Comparison of ENCODE assay signal across 8 cellular contexts in the genomic region with DNA sequence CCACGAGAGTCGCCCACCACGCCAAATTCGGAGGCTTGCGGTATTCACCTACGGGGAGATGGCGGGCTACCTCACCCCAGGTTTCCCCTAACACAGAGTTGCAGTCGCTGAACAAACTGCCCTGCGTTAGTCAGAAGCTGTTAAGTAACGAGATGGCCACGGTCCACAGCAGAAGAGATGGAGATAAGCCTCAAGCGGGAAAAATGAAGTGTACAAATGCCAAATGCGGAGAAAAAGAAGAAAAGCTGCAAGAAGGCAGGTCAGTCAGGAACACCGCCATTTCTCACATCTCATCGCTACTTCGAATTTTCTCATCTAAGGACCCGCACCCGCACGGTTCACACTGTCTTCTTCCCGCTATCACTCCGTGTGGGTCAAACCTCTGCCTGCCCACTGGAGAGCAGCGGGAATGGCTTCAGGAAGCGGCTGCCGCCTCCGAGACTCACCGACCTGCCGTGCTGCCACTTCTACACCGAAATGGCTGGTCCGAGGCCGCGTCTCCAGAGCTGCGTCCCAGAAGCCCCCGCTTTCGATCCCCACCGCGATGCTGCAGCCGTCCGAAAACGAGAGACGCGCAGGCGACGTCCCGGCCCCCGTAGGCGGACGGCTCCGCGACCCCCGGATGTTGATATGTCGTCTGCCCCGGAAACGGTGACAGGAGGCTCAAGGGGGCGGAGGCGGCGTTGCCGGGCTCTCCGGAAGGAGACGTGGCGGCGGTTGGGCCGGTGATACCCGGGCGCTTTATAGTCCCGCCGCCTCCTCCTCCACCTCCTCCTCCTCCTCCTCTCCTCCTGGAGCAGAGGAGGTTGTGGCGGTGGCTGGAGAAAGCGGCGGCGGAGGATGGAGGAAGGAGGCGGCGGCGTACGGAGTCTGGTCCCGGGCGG. TPM values are rescaled to one million over a fixed set of nuclear protein-coding genes. Genes with fewer than 3 reads are reported as not detected.
A peak's percentile ranks its signal among the peaks of the same experiment; 100 is the strongest.
DNase-seq lines count a peak whose midpoint lies in the region; ATAC-seq, FAIRE-seq and TF ChIP-seq lines count a peak whose summit lies in the region.

A gene with protein sequence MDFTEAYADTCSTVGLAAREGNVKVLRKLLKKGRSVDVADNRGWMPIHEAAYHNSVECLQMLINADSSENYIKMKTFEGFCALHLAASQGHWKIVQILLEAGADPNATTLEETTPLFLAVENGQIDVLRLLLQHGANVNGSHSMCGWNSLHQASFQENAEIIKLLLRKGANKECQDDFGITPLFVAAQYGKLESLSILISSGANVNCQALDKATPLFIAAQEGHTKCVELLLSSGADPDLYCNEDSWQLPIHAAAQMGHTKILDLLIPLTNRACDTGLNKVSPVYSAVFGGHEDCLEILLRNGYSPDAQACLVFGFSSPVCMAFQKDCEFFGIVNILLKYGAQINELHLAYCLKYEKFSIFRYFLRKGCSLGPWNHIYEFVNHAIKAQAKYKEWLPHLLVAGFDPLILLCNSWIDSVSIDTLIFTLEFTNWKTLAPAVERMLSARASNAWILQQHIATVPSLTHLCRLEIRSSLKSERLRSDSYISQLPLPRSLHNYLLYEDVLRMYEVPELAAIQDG (minus strand): TSS at position 583 of the 884 bp plus-strand sequence. CDS start 21,381 bp downstream, outside the sequence.
A gene with protein sequence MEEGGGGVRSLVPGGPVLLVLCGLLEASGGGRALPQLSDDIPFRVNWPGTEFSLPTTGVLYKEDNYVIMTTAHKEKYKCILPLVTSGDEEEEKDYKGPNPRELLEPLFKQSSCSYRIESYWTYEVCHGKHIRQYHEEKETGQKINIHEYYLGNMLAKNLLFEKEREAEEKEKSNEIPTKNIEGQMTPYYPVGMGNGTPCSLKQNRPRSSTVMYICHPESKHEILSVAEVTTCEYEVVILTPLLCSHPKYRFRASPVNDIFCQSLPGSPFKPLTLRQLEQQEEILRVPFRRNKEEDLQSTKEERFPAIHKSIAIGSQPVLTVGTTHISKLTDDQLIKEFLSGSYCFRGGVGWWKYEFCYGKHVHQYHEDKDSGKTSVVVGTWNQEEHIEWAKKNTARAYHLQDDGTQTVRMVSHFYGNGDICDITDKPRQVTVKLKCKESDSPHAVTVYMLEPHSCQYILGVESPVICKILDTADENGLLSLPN (plus strand): TSS at position 674 of the 884 bp plus-strand sequence. CDS start 167 bp downstream, at position 841.

- H3K9ac ChIP-seq in H1 (replicated peaks in 1 of 4; ENCODE audit: extremely low read depth in 1 of 4, low read depth in 3 of 4, low read length in 3 of 4) (peak within 1 kb of the TSS; percentile 90 to 99 (median 98)), mesenchymal stem cell (ENCODE audit: low read length) (peak within 1 kb of the TSS; percentile 92)

- peaks cover 0 to 3% (median 0%) of the 10 kb centered on the region in 4 experiments; a peak in 1 of 8 replicates for H3K36me3 ChIP-seq in H1 (ENCODE audit: control insufficient read depth in 2 of 4, insufficient read depth in 4 of 4, low read length in 3 of 4)
- H3K36me3 ChIP-seq in mesenchymal stem cell (ENCODE audit: control insufficient read depth in 1 of 2, insufficient read depth in 2 of 2, low read depth in 1 of 2, low read length in 2 of 2): peaks cover 0 to 2% of the 10 kb centered on the region in 2 experiments

- H2BK12ac ChIP-seq in H1 (ENCODE audit: low read depth, low read length) (peak within 1 kb of the TSS; percentile 18; the same call in 1 of the 2 replicates), mesenchymal stem cell (ENCODE audit: low read length in 2 of 2) (peak within 1 kb of the TSS in 1 of 2 experiments; percentile 73)

- TF ChIP-seq CTCF in H1 (IDR thresholded peaks at IDR 0.05; ENCODE audit: control extremely low read depth in 1 of 3, insufficient read depth in 1 of 3, low read depth in 1 of 3, low read length in 3 of 3): no peak

- no peak within 1 kb of the TSS for H2BK120ac ChIP-seq in H1 (replicated peaks; ENCODE audit: low read depth, low read length)
- peak within 1 kb of the TSS; percentile 78 for H2BK120ac ChIP-seq in mesenchymal stem cell (ENCODE audit: low read depth, low read length)

- H4K91ac ChIP-seq in H1 (replicated peaks; ENCODE audit: insufficient read length, low read length): no peak within 1 kb of the TSS
- peak within 1 kb of the TSS; percentile 93 for H4K91ac ChIP-seq in mesenchymal stem cell (ENCODE audit: low read length)

- peak within 1 kb of the TSS; percentile 79 for H3K18ac ChIP-seq in H1 (ENCODE audit: extremely low read depth, low read length)
- peak within 1 kb of the TSS; percentile 92 to 97 for H3K18ac ChIP-seq in mesenchymal stem cell (ENCODE audit: low read depth in 1 of 2, low read length in 2 of 2)

- H3K14ac ChIP-seq in H1 (ENCODE audit: insufficient read length): no peak within 1 kb of the TSS
- H3K14ac ChIP-seq in mesenchymal stem cell (ENCODE audit: low read length in 2 of 2): no peak within 1 kb of the TSS

- no peak for FAIRE-seq in H1 (lab: Jason Lieb, UNC)

- peaks cover 0 to 14% (median 3%) of the 10 kb centered on the region in 4 experiments; a peak in 4 of 7 replicates for H3K4me1 ChIP-seq in H1 (replicated peaks in 1 of 4; ENCODE audit: control insufficient read depth in 3 of 4, insufficient read depth in 4 of 4, low read length in 3 of 4)
- peaks cover 8% of the 10 kb centered on the region for H3K4me1 ChIP-seq in mesenchymal stem cell (ENCODE audit: control insufficient read depth, insufficient read depth, low read depth, low read length)

- H4K8ac ChIP-seq in H1 (ENCODE audit: extremely low read depth, insufficient read depth, low read length) (peak within 1 kb of the TSS; percentile 96), mesenchymal stem cell (ENCODE audit: low read length) (peak within 1 kb of the TSS; percentile 98)

- POLR2A ChIA-PET in H1 (lab: Charles Lee; ENCODE audit: partially characterized antibody): interaction anchor here (0.8 to 12.8 kb wide), 4 partner anchors 14 to 184 kb away, joined by 3 to 124 read pairs (median 3); a partner anchor contains a TSS

- H2BK5ac ChIP-seq in H1 (ENCODE audit: low read depth, low read length) (peak within 1 kb of the TSS; percentile 93), mesenchymal stem cell (ENCODE audit: low read depth, low read length, poor library complexity, severe bottlenecking) (no peak within 1 kb of the TSS)

- H3K4me3 ChIP-seq in H1 (ENCODE audit: extremely low read depth in 1 of 4, insufficient read depth in 2 of 4, low read depth in 3 of 4, low read length in 4 of 4) (peak within 1 kb of the TSS; percentile 79 to 100 (median 98)), mesenchymal stem cell (ENCODE audit: insufficient read depth in 1 of 2, low read depth in 1 of 2, low read length in 2 of 2) (peak within 1 kb of the TSS; percentile 85 to 88)

- H2AFZ ChIP-seq in H1 (ENCODE audit: low read length): peak within 1 kb of the TSS; percentile 81
- peak within 1 kb of the TSS; percentile 83 for H2AFZ ChIP-seq in mesenchymal stem cell (ENCODE audit: low read depth, low read length)

- peak; percentile 96 for ATAC-seq in GM21360 (IDR thresholded peaks at IDR 0.05; ENCODE audit: unreplicated experiment)

- H3K27ac ChIP-seq in H1 (ENCODE audit: low read depth, low read length) (peak within 1 kb of the TSS; percentile 94), mesenchymal stem cell (ENCODE audit: low read length, poor library complexity, severe bottlenecking) (peak within 1 kb of the TSS; percentile 87)

- H2AK5ac ChIP-seq in H1 (ENCODE audit: low read depth, low read length): no peak within 1 kb of the TSS
- H2AK5ac ChIP-seq in mesenchymal stem cell (ENCODE audit: low read length, severe bottlenecking): no peak within 1 kb of the TSS

- TF ChIP-seq EP300 in H1 (IDR thresholded peaks at IDR 0.05; ENCODE audit: borderline replicate concordance in 1 of 2, low read depth in 2 of 2, low read length in 2 of 2): 0 out of 3 replicates have a peak, but pooled peaks of 1 of the 2 experiments have one; percentile 4

- H3K23ac ChIP-seq in H1 (ENCODE audit: insufficient read length) (no peak within 1 kb of the TSS), mesenchymal stem cell (ENCODE audit: low read length in 2 of 2) (peak within 1 kb of the TSS; percentile 57 to 97)

- TF ChIP-seq POLR2A in H1 (IDR thresholded peaks at IDR 0.05; ENCODE audit: control extremely low read depth in 1 of 2, low read depth in 2 of 2, low read length in 2 of 2): peak; percentile 90 to 95

- H3K23me2 ChIP-seq in H1 (ENCODE audit: low read depth, low read length): peaks cover 5% of the 10 kb centered on the region

- H3K4ac ChIP-seq in H1 (replicated peaks; ENCODE audit: insufficient read length, low read depth, low read length) (no peak within 1 kb of the TSS), mesenchymal stem cell (ENCODE audit: low read depth in 1 of 2, low read length in 2 of 2) (peak within 1 kb of the TSS; percentile 64 to 93)

- TF ChIP-seq RAD21 in H1 (IDR thresholded peaks at IDR 0.05 in 1 of 2, conservative IDR thresholded peaks at IDR 0.05 in 1 of 2; ENCODE audit: low read depth in 2 of 2, low read length in 2 of 2): no peak

- H3K9me3 ChIP-seq in H1 (ENCODE audit: insufficient read depth in 2 of 2, low read depth in 1 of 2, low read length in 1 of 2) (no peaks in the 10 kb centered on the region), mesenchymal stem cell (ENCODE audit: control insufficient read depth, low read length) (no peaks in the 10 kb centered on the region)

- H3K27me3 ChIP-seq in H1 (replicated peaks in 1 of 4; ENCODE audit: control insufficient read depth in 3 of 4, extremely low read depth in 1 of 4, insufficient read depth in 3 of 4, low read length in 3 of 4) (no peaks in the 10 kb centered on the region), mesenchymal stem cell (ENCODE audit: control insufficient read depth in 1 of 2, insufficient read depth in 1 of 2, low read length in 2 of 2) (no peaks in the 10 kb centered on the region)

- DNase-seq in COLO668 (lab: John Stamatoyannopoulos, UW; ENCODE audit: unreplicated experiment): peak; percentile 90
- peak; percentile 80 for DNase-seq in HT-29 (ENCODE audit: low spot score)
- DNase-seq in NOMO-1 treated with DMSO at 0.1 percent for 48 hours (lab: John Stamatoyannopoulos, UW; ENCODE audit: unreplicated experiment): peak; percentile 84
- DNase-seq in activated CD8-positive, alpha-beta memory T cell treated with anti-CD3 and anti-CD28 coated beads for 48 hours (ENCODE audit: low read depth in 2 of 3, low spot score in 2 of 3): peak; percentile 68 to 79 (median 72)
- DNase-seq in H1 (ENCODE audit: low read depth in 1 of 2, low spot score in 2 of 2): peak; percentile 85 to 93
- DNase-seq in mesenchymal stem cell: peak; percentile 90
- DNase-seq in stimulated activated CD8-positive, alpha-beta memory T cell treated with anti-CD3 and anti-CD28 coated beads, Interleukin-12 subunit alpha, Interleukin-12 subunit beta, amount 100 ng/mL, for 4 hours (ENCODE audit: low read depth): peak; percentile 81

- 1% methylated on average over 59 of the region's 76 CpGs; no CpG with 5 or more reads in 1 of the 2 experiments for WGBS in H1 (ENCODE audit: extremely low coverage in 1 of 2, insufficient coverage in 1 of 2, insufficient read length in 1 of 2, insufficient replicate concordance in 2 of 2, low coverage in 1 of 2, low lambda C conversion rate in 2 of 2, missing lambda C conversion rate in 1 of 2), 2 experiments
- WGBS in mesenchymal stem cell: under 1% methylated on average over 54 of the region's 76 CpGs

- no peak within 1 kb of the TSS for H2BK20ac ChIP-seq in H1 (ENCODE audit: low read length)

- H3K79me2 ChIP-seq in H1 (ENCODE audit: control insufficient read depth in 1 of 2, insufficient read depth in 2 of 2, low read length in 2 of 2): peaks cover 22 to 84% of the 10 kb centered on the region in 2 experiments

- H4K5ac ChIP-seq in H1 (ENCODE audit: insufficient read length, low read depth, low read length): peak within 1 kb of the TSS; percentile 84

- H3K79me1 ChIP-seq in H1 (ENCODE audit: low read depth, low read length) (peaks cover 6% of the 10 kb centered on the region), mesenchymal stem cell (replicated peaks; ENCODE audit: low read length, poor library complexity, severe bottlenecking) (peaks cover 8% of the 10 kb centered on the region)

- H4K20me1 ChIP-seq in H1 (replicated peaks in 1 of 2; ENCODE audit: control insufficient read depth in 1 of 2, insufficient read depth in 2 of 2, low read length in 2 of 2): peaks cover 3 to 6% of the 10 kb centered on the region in 2 experiments

- CTCF ChIA-PET in H1 (lab: Charles Lee; ENCODE audit: partially characterized antibody): interaction anchor here (1.3 kb wide), 1 partner anchor 33 kb away, joined by 3 read pairs; no protein-coding TSS in a partner anchor

- peak within 1 kb of the TSS; percentile 91 to 100 for H3K4me2 ChIP-seq in H1 (ENCODE audit: insufficient read depth in 1 of 2, low read depth in 2 of 2, low read length in 2 of 2)
- peak within 1 kb of the TSS; percentile 54 for H3K4me2 ChIP-seq in mesenchymal stem cell (ENCODE audit: low read length, poor library complexity, severe bottlenecking)

- H2BK15ac ChIP-seq in H1 (ENCODE audit: low read length) (no peak within 1 kb of the TSS), mesenchymal stem cell (ENCODE audit: low read depth, poor library complexity, severe bottlenecking) (peak within 1 kb of the TSS; percentile 81)

- peak within 1 kb of the TSS; percentile 93 for H3K56ac ChIP-seq in H1 (replicated peaks; ENCODE audit: insufficient read length, low read depth, low read length)

RNA-seq across cellular contexts. Expression of the first gene that starts in this region (rescaled TPM):
- total RNA-seq in HT-29 (2014; rRNA removed; shearing (Covaris generic)): 6.3 and 9.5 TPM in 2 replicates
- 25.4 and 29.8 TPM in 2 replicates for total RNA-seq in H1 (2021; fragmentation: NEBNext Ultra II Directional; extraction: Animal tissue kit (Norgen Biotek cat#: 25700))
- polyA plus RNA-seq in H1 (2011; rRNA removed): 14.5 and 22.6 TPM in 2 replicates
- 19.5 TPM for polyA plus RNA-seq in H1 (2011; cell fraction: cytosol; rRNA removed)
- 13.3 TPM for polyA plus RNA-seq in H1 (2011; cell fraction: nucleus; rRNA removed)
- 12.3 to 29.8 TPM (median 18.9 TPM) in 4 replicates for polyA plus RNA-seq in H1 (2012, experiment 1 of 2)
- 2.1 TPM for polyA plus RNA-seq in H1 (2012, experiment 2 of 2)
- 14.0 TPM for polyA plus RNA-seq in H1 (2013, experiment 1 of 2)
- polyA plus RNA-seq in H1 (2013, experiment 2 of 2): 13.6 TPM
- 43.8 and 45.5 TPM in 2 replicates for polyA minus RNA-seq in H1 (2011; rRNA and poly(A)+ RNA removed)
- polyA minus RNA-seq in H1 (2011; cell fraction: cytosol; rRNA and poly(A)+ RNA removed): 27.3 TPM
- 58.3 TPM for polyA minus RNA-seq in H1 (2011; cell fraction: nucleus; rRNA and poly(A)+ RNA removed)
- 11.8 TPM for polyA plus RNA-seq in mesenchymal stem cell (2013, experiment 1 of 2)
- 11.8 TPM for polyA plus RNA-seq in mesenchymal stem cell (2013, experiment 2 of 2)

RNA-seq across cellular contexts. Expression of the second gene that starts in this region (rescaled TPM):
- total RNA-seq in HT-29 (2014; rRNA removed; shearing (Covaris generic)): 34.5 and 39.4 TPM in 2 replicates
- 23.8 and 26.7 TPM in 2 replicates for total RNA-seq in H1 (2021; fragmentation: NEBNext Ultra II Directional; extraction: Animal tissue kit (Norgen Biotek cat#: 25700))
- polyA plus RNA-seq in H1 (2011; rRNA removed): 12.9 and 14.7 TPM in 2 replicates
- polyA plus RNA-seq in H1 (2011; cell fraction: cytosol; rRNA removed): 17.4 TPM
- 5.8 TPM for polyA plus RNA-seq in H1 (2011; cell fraction: nucleus; rRNA removed)
- 12.7 to 21.2 TPM (median 14.4 TPM) in 4 replicates for polyA plus RNA-seq in H1 (2012, experiment 1 of 2)
- 2.4 TPM for polyA plus RNA-seq in H1 (2012, experiment 2 of 2)
- polyA plus RNA-seq in H1 (2013, experiment 1 of 2): 31.6 TPM
- 37.2 TPM for polyA plus RNA-seq in H1 (2013, experiment 2 of 2)
- 7.1 and 8.5 TPM in 2 replicates for polyA minus RNA-seq in H1 (2011; rRNA and poly(A)+ RNA removed)
- polyA minus RNA-seq in H1 (2011; cell fraction: cytosol; rRNA and poly(A)+ RNA removed): 12.0 TPM
- 13.5 TPM for polyA minus RNA-seq in H1 (2011; cell fraction: nucleus; rRNA and poly(A)+ RNA removed)
- 92.1 TPM for polyA plus RNA-seq in mesenchymal stem cell (2013, experiment 1 of 2)
- 97.7 TPM for polyA plus RNA-seq in mesenchymal stem cell (2013, experiment 2 of 2)

Comparison
In these comparisons a context has a peak if more than half of its experiments do, and no peak if none do; other contexts are left out.
1. Peak in every context shown above with its lines: DNase-seq, ATAC-seq, H3K4me3 ChIP-seq and H3K27ac ChIP-seq.